In the genomic region with DNA sequence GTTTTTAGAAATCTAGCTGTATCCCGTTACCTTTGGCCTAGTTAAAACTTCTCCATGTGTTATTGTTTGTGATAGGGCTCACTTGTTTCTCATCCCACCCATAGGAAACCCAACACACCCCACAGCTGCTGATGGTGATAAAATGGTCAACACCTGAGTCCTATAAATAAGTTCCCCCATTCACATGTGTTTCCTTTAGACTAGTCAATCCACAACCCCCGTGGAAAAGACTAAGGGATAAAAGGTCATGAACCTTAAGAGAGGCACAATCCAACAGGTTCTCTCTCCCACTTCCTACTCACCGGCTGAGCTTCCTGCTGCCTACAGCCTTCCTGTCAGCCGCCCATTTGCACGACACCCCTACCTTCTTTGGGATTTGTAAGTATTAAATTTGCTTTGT, we compare ENCODE assay signal across 16 cellular contexts.
A peak's percentile ranks its signal among the peaks of the same experiment; 100 is the strongest.
DNase-seq lines count a peak whose midpoint lies in the region; ATAC-seq and TF ChIP-seq lines count a peak whose summit lies in the region.
"Had no signal": no experiment of that assay in that cellular context is flagged by ENCODE, and none has a peak within 500 bp of the region (broad histone marks: within the 10 kb centered on the region; RNA-seq: fewer than 3 reads in every experiment).

No MANE protein-coding gene starts in this region.

- H3K27ac ChIP-seq in heart right ventricle (no peak overlapping the region), gastroesophageal sphincter (no peak overlapping the region)
- H3K27ac ChIP-seq: BLaER1 treated with 17β-estradiol and CSF1 and Interleukin-3, amounts not matched to agents 10 nM and 100 nM had no signal

- H3K27ac Mint-ChIP-seq in nephron progenitor cell (peak overlapping the region; percentile 87), HFFc6 (no peak overlapping the region)
- H3K27ac Mint-ChIP-seq: B cell; CD8-positive, alpha-beta T cell had no signal

- H3K9me3 Mint-ChIP-seq in nephron progenitor cell = no peaks in the 10 kb centered on the region
- peaks cover 10% of the 10 kb centered on the region for H3K9me3 Mint-ChIP-seq in HFFc6

- intact Hi-C loops in heart right ventricle (cut with DNase I) = no loop called here
- intact Hi-C loops in left ventricle myocardium superior (cut with micrococcal nuclease) = no loop called here

- H3K36me3 Mint-ChIP-seq in nephron progenitor cell (ENCODE audit: low read depth) = no peaks in the 10 kb centered on the region
- no peaks in the 10 kb centered on the region for H3K36me3 Mint-ChIP-seq in HFFc6 (ENCODE audit: low read depth)
- H3K36me3 Mint-ChIP-seq: CD8-positive, alpha-beta T cell had no signal

- H3K4me1 ChIP-seq in heart right ventricle = no peaks in the 10 kb centered on the region
- no peaks in the 10 kb centered on the region for H3K4me1 ChIP-seq in gastroesophageal sphincter
- H3K4me1 ChIP-seq: BLaER1 treated with 17β-estradiol and CSF1 and Interleukin-3, amounts not matched to agents 10 nM and 100 nM had no signal

- H3K36me3 ChIP-seq in heart right ventricle (no peaks in the 10 kb centered on the region), gastroesophageal sphincter (no peaks in the 10 kb centered on the region)
- H3K36me3 ChIP-seq: BLaER1 treated with 17β-estradiol and CSF1 and Interleukin-3, amounts not matched to agents 10 nM and 100 nM had no signal

- ATAC-seq in heart right ventricle = peak in 5 of 8 donors; percentile 16 to 83 (median 58)
- ATAC-seq in left ventricle myocardium superior = no peak
- peak; percentile 41 for ATAC-seq in gastroesophageal sphincter
- ATAC-seq: CD8-positive, alpha-beta T cell had no signal

- H3K27me3 ChIP-seq in heart right ventricle (no peaks in the 10 kb centered on the region), gastroesophageal sphincter (no peaks in the 10 kb centered on the region)
- H3K27me3 ChIP-seq: BLaER1 treated with 17β-estradiol and CSF1 and Interleukin-3, amounts not matched to agents 10 nM and 100 nM had no signal

- no peak for DNase-seq in heart right ventricle
- no peak for DNase-seq in left ventricle myocardium superior
- no peak for DNase-seq in nephron progenitor cell
- no peak for DNase-seq in OCI-M2 (lab: John Stamatoyannopoulos, UW; ENCODE audit: unreplicated experiment)
- no peak for DNase-seq in AG20443 (ENCODE audit: low spot score)
- no peak for DNase-seq in HFFc6
- DNase-seq: 8988T; Calu3; CD8-positive, alpha-beta T cell; DND-41; EL; GOT3; H7 had no signal

- no peak for TF ChIP-seq EP300 in gastroesophageal sphincter (IDR thresholded peaks at IDR 0.05)

- H3K4me3 Mint-ChIP-seq in nephron progenitor cell (no peak overlapping the region), HFFc6 (no peak overlapping the region)
- H3K4me3 Mint-ChIP-seq: B cell; CD8-positive, alpha-beta T cell had no signal

- H3K4me3 ChIP-seq in heart right ventricle (no peak overlapping the region), gastroesophageal sphincter (no peak overlapping the region)
- H3K4me3 ChIP-seq: BLaER1 treated with 17β-estradiol and CSF1 and Interleukin-3, amounts not matched to agents 10 nM and 100 nM had no signal

- peaks cover 7% of the 10 kb centered on the region for H3K27me3 Mint-ChIP-seq in nephron progenitor cell (ENCODE audit: low read depth, poor library complexity)
- no peaks in the 10 kb centered on the region for H3K27me3 Mint-ChIP-seq in HFFc6 (ENCODE audit: insufficient read depth)
- H3K27me3 Mint-ChIP-seq: B cell had no signal

- TF ChIP-seq CTCF in heart right ventricle (IDR thresholded peaks at IDR 0.05) (no peak), gastroesophageal sphincter (IDR thresholded peaks at IDR 0.05) (no peak), nephron progenitor cell (IDR thresholded peaks at IDR 0.05) (no peak), HFFc6 (IDR thresholded peaks at IDR 0.05) (no peak)

- no peaks in the 10 kb centered on the region for H3K9me3 ChIP-seq in heart right ventricle
- H3K9me3 ChIP-seq in gastroesophageal sphincter = no peaks in the 10 kb centered on the region
- H3K9me3 ChIP-seq: BLaER1 treated with 17β-estradiol and CSF1 and Interleukin-3, amounts not matched to agents 10 nM and 100 nM had no signal

- WGBS in heart right ventricle, 2 donors = 56 to 61% methylated on average over 5 of the region's 5 CpGs
- 63 to 67% methylated on average over 1 to 5 of the region's 5 CpGs for WGBS in gastroesophageal sphincter (ENCODE audit: low coverage in 1 of 2), 2 donors

- TF ChIP-seq POLR2A in gastroesophageal sphincter (IDR thresholded peaks at IDR 0.05) = no peak

- H3K4me1 Mint-ChIP-seq in nephron progenitor cell = peaks cover 33% of the 10 kb centered on the region
- no peaks in the 10 kb centered on the region for H3K4me1 Mint-ChIP-seq in HFFc6 (ENCODE audit: low read depth)
- H3K4me1 Mint-ChIP-seq: B cell had no signal
